ENCODE assay signal across 9 cellular contexts in genomic region chr10:25017247-25017590, GRCh38. TPM values are rescaled to one million over a fixed set of nuclear protein-coding genes. Genes with fewer than 3 reads are reported as not detected.
DNase-seq lines count a peak whose midpoint lies in the region; ATAC-seq and TF ChIP-seq lines count a peak whose summit lies in the region.
"Had no signal": no experiment of that assay in that cellular context is flagged by ENCODE, and none has a peak within 500 bp of the region (broad histone marks: within the 10 kb centered on the region; RNA-seq: fewer than 3 reads in every experiment).

No MANE protein-coding gene starts in this region.

- H3K4me1 ChIP-seq in cardiac muscle cell (ENCODE audit: low read depth) (peaks cover 13% of the 10 kb centered on the region), mucosa of descending colon (ENCODE audit: low read depth) (peaks cover 11% of the 10 kb centered on the region), thyroid gland (peaks cover 0 to 11% of the 10 kb centered on the region in 2 donors)

- H3K27me3 Mint-ChIP-seq in T-cell = no peaks in the 10 kb centered on the region
- H3K27me3 Mint-ChIP-seq in dendritic cell treated with granulocyte-macrophage colony-stimulating factor and Interleukin-4, amounts not matched to agents 40 ng/mL and 50 ng/mL, for 4 days = no peaks in the 10 kb centered on the region

- H3K4me3 ChIP-seq in cardiac muscle cell (peak overlapping the region; percentile 43), mucosa of descending colon (peak overlapping the region; percentile 35), thyroid gland (replicated peaks in 1 of 3) (peak overlapping the region in 2 of 3 donors; percentile 40 to 46)

- TF ChIP-seq CTCF in cardiac muscle cell (IDR thresholded peaks at IDR 0.05; ENCODE audit: low read depth, low read length) (no peak), mucosa of descending colon (IDR thresholded peaks at IDR 0.05) (no peak), thyroid gland (IDR thresholded peaks at IDR 0.05) (no peak)

- WGBS in thyroid gland, 2 donors = 2 to 4% methylated on average over 8 of the region's 8 CpGs

- intact Hi-C loops in Right ventricle myocardium inferior (cut with DNase I) (loop anchor here (5.0 kb wide), 1 partner anchor 65 kb away; no protein-coding TSS in a partner anchor), mucosa of descending colon (cut with DNase I, micrococcal nuclease) (no loop called here), thyroid gland (cut with DNase I) (no loop called here)
- intact Hi-C loops in dendritic cell treated with granulocyte-macrophage colony-stimulating factor and Interleukin-4, amounts not matched to agents 40 ng/mL and 50 ng/mL, for 4 days (cut with micrococcal nuclease) = loop anchor here (1.0 to 10.0 kb wide), 2 partner anchors 64 to 152 kb away; no protein-coding TSS in a partner anchor

- H3K4me3 Mint-ChIP-seq in T-cell = peak overlapping the region; percentile 87 to 91 (median 88)
- peak overlapping the region; percentile 81 for H3K4me3 Mint-ChIP-seq in dendritic cell treated with granulocyte-macrophage colony-stimulating factor and Interleukin-4, amounts not matched to agents 40 ng/mL and 50 ng/mL, for 4 days

- DNase-seq in cardiac muscle cell (ENCODE audit: low read depth in 1 of 2, low spot score in 1 of 2) (peak; percentile 23 to 29), Right ventricle myocardium inferior (ENCODE audit: missing footprints) (no peak), T-cell (peak in 10 of 34 experiments; percentile 0 to 25 (median 4)), mucosa of descending colon (peak in 1 of 3 donors; percentile 49), thyroid gland (peak; percentile 56 to 63)

- no peak for TF ChIP-seq POLR2A in thyroid gland (IDR thresholded peaks at IDR 0.05)

- CTCF ChIA-PET in T-cell (lab: Charles Lee) = interaction anchor here in 1 of 2 donors (0.8 kb wide), 1 partner anchor 49 kb away, joined by 4 read pairs; no protein-coding TSS in a partner anchor

- H3K27ac Mint-ChIP-seq in T-cell = peak overlapping the region; percentile 96 to 98
- H3K27ac Mint-ChIP-seq in dendritic cell treated with granulocyte-macrophage colony-stimulating factor and Interleukin-4, amounts not matched to agents 40 ng/mL and 50 ng/mL, for 4 days = peak overlapping the region; percentile 97

- POLR2A ChIA-PET in T-cell (lab: Charles Lee) = no interaction called here

- H3K27ac ChIP-seq in cardiac muscle cell (peak overlapping the region; percentile 91), thyroid gland (peak overlapping the region; percentile 84 to 97 (median 93))

- ATAC-seq in Right ventricle myocardium inferior = no peak
- peak; percentile 3 for ATAC-seq in HG03196 (IDR thresholded peaks at IDR 0.05; ENCODE audit: unreplicated experiment)
- ATAC-seq in T-cell (replicated peaks in 1 of 4) = no peak
- peak; percentile 5 for ATAC-seq in mucosa of descending colon
- no peak for ATAC-seq in HG02970 (IDR thresholded peaks at IDR 0.05; ENCODE audit: low FRiP score, unreplicated experiment)

- no peaks in the 10 kb centered on the region for H3K27me3 ChIP-seq in cardiac muscle cell
- no peaks in the 10 kb centered on the region for H3K27me3 ChIP-seq in thyroid gland

- H3K9me3 ChIP-seq in cardiac muscle cell (ENCODE audit: low read depth) (no peaks in the 10 kb centered on the region), mucosa of descending colon (no peaks in the 10 kb centered on the region), thyroid gland (no peaks in the 10 kb centered on the region)

- peaks cover 23 to 37% (median 28%) of the 10 kb centered on the region in 3 donors for H3K4me1 Mint-ChIP-seq in T-cell
- H3K4me1 Mint-ChIP-seq in dendritic cell treated with granulocyte-macrophage colony-stimulating factor and Interleukin-4, amounts not matched to agents 40 ng/mL and 50 ng/mL, for 4 days (ENCODE audit: low read depth) = peaks cover 21% of the 10 kb centered on the region

- no peaks in the 10 kb centered on the region for H3K9me3 Mint-ChIP-seq in T-cell
- no peaks in the 10 kb centered on the region for H3K9me3 Mint-ChIP-seq in dendritic cell treated with granulocyte-macrophage colony-stimulating factor and Interleukin-4, amounts not matched to agents 40 ng/mL and 50 ng/mL, for 4 days

- H3K36me3 ChIP-seq in cardiac muscle cell = no peaks in the 10 kb centered on the region
- H3K36me3 ChIP-seq in mucosa of descending colon (ENCODE audit: low read depth) = no peaks in the 10 kb centered on the region
- H3K36me3 ChIP-seq in thyroid gland = no peaks in the 10 kb centered on the region

- no peaks in the 10 kb centered on the region for H3K36me3 Mint-ChIP-seq in T-cell
- H3K36me3 Mint-ChIP-seq in dendritic cell treated with granulocyte-macrophage colony-stimulating factor and Interleukin-4, amounts not matched to agents 40 ng/mL and 50 ng/mL, for 4 days (ENCODE audit: low read depth) = peaks cover 6% of the 10 kb centered on the region

RNA-seq across cellular contexts. Expression of gene THNSL1, which starts 0.8 kb away (rescaled TPM):
- total RNA-seq in cardiac muscle cell (3.9 and 4.5 TPM in 2 replicates), Right ventricle myocardium inferior (6.5 TPM), T-cell (1 to 10 TPM; 1.6 to 8.1 (median 6.4) TPM), mucosa of descending colon (1 to 10 TPM; 2.2 to 3.7 (median 3.2) TPM), thyroid gland (10 to 100 TPM in 1 of 4 donors, 1 to 10 TPM in 3; 5.8 to 10.1 (median 8.2) TPM)
- 6.9 and 11.7 TPM in 2 replicates for polyA plus RNA-seq in cardiac muscle cell

RNA-seq across cellular contexts. Expression of gene ENKUR, which starts 1.3 kb away (rescaled TPM):
- total RNA-seq in cardiac muscle cell = not detected in 2 replicates
- polyA plus RNA-seq in cardiac muscle cell = 0.14 and 0.15 TPM in 2 replicates
- total RNA-seq in Right ventricle myocardium inferior = not detected
- total RNA-seq in T-cell = under 1 TPM in 1 of 5 donors, not detected in 4; 0.48 TPM
- total RNA-seq in mucosa of descending colon = under 1 TPM; 0.32 to 0.98 (median 0.77) TPM
- total RNA-seq in thyroid gland = under 1 TPM in 2 of 4 donors, not detected in 2; 0.33 to 0.73 TPM
- total RNA-seq: glomerular endothelial cell had no signal

Comparison
In these comparisons a context has a peak if more than half of its experiments do, and no peak if none do; other contexts are left out.
1. ATAC-seq: peak in HG03196 (single experiment) and mucosa of descending colon (single experiment); none in Right ventricle myocardium inferior (single experiment), T-cell (0 of 4) and HG02970 (single experiment).
2. intact Hi-C loops: an anchor here in Right ventricle myocardium inferior (5.0 kb wide) and dendritic cell treated with granulocyte-macrophage colony-stimulating factor and Interleukin-4, amounts not matched to agents 40 ng/mL and 50 ng/mL, for 4 days (1.0 to 10.0 kb wide); none called in mucosa of descending colon and thyroid gland.
3. Peak in every context shown above with its lines, with median percentiles within 50 percentile points of each other: H3K4me3 ChIP-seq.